Comparison of ENCODE assay signal across 1 cellular context in genomic region chr13:43129511-43130130, GRCh38.
TF ChIP-seq lines count a peak whose summit lies in the region.

No MANE protein-coding gene starts in this region.

TF ChIP-seq in SK-N-SH treated with all-trans-retinoic acid at 6 μM for 48 hours, 23 proteins besides CTCF, POLR2A, EP300 and RAD21 (continued from another document):
- TF ChIP-seq SNAI2 (CRISPR knock-in tag; IDR thresholded peaks at IDR 0.05) (no peak), TCF4 (CRISPR knock-in tag; IDR thresholded peaks at IDR 0.05; ENCODE audit: borderline replicate concordance) (no peak)
